ENCODE assay signal across 1 cellular context in the genomic region with DNA sequence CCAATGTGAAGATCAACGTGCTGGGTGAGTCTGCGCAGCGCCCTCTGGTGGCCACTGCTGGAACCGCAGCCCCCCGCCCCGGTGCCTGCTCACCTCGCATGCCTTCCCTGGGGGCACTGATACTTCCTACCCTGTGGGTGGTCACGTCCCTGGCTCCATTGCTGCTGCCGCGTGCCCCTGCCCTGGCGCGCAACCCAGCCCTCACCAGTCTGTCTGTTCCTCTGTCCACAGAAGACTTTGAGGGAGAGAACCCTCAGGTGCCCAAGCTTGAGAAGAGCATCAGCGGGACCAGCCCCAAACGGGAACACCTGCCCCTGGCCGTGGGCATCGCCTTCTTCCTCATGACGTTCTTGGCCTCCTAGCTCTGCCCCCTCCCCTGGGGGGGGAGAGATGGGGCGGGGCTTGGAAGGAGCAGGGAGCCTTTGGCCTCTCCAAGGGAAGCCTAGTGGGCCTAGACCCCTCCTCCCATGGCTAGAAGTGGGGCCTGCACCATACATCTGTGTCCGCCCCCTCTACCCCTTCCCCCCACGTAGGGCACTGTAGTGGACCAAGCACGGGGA.
TF ChIP-seq lines count a peak whose summit lies in the region.

No MANE protein-coding gene starts in this region.

TF ChIP-seq in HCT116, 20 proteins besides CTCF, POLR2A, EP300 and RAD21:
- no peak for TF ChIP-seq EGR1 (IDR thresholded peaks at IDR 0.05; ENCODE audit: low read depth)
- TF ChIP-seq, protein P1, sequence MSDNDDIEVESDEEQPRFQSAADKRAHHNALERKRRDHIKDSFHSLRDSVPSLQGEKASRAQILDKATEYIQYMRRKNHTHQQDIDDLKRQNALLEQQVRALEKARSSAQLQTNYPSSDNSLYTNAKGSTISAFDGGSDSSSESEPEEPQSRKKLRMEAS (IDR thresholded peaks at IDR 0.05), result no peak
- no peak for TF ChIP-seq ZFX (IDR thresholded peaks at IDR 0.05)
- no peak for TF ChIP-seq FOSL1 (IDR thresholded peaks at IDR 0.05; ENCODE audit: low read depth)
- TF ChIP-seq ZNF274 (IDR thresholded peaks at IDR 0.05; ENCODE audit: low read depth, low read length), result no peak
- TF ChIP-seq YY1 (IDR thresholded peaks at IDR 0.05; ENCODE audit: extremely low read depth, insufficient replicate concordance, low read depth, low read length), result no peak
- no peak for TF ChIP-seq POLR2AphosphoS5 (IDR thresholded peaks at IDR 0.05; ENCODE audit: low read depth, low read length)
- no peak for TF ChIP-seq JUND (IDR thresholded peaks at IDR 0.05)
- TF ChIP-seq TCF7L2 (IDR thresholded peaks at IDR 0.05; ENCODE audit: borderline replicate concordance, extremely low read depth, insufficient read depth, insufficient read length), result no peak
- no peak for TF ChIP-seq SIN3A (IDR thresholded peaks at IDR 0.05; ENCODE audit: low read depth)
- no peak for TF ChIP-seq SP1 (IDR thresholded peaks at IDR 0.05; ENCODE audit: low read depth)
- no peak for TF ChIP-seq CBX3 (IDR thresholded peaks at IDR 0.05; ENCODE audit: low read depth)
- TF ChIP-seq CEBPB (IDR thresholded peaks at IDR 0.05; ENCODE audit: low read depth), result no peak
